Comparison of ENCODE assay signal across 2 cellular contexts in the genomic region with DNA sequence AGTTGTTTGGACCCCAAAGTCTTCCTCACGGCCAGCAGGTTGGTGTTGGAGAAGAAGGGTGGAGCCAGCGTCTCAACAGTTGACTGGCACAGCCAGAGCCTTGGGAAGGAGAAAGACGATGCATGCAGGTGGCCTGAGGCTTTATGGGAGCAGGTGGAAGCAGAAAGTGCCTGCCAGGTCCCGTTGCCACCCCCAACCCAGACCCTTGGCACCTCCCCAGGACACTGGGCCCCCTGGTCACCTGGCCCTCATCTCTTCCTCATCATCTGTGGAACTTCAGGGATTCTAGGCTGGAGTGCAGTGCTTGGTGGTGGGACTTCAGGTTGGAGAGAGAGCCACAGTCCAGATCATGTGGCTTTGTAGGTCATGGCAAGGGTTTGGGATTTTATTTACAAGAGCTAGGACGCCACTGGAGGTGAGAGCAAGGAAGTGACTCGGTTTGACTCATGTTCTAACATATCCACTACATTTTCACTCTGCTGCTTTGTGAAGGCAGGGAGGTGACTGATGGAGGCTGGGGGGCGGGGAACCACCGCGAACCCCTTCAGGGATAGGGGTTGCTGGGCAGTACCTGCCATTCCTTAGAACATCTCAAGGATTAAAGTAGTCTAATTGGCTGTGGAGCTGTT.
TF ChIP-seq lines count a peak whose summit lies in the region.

No MANE protein-coding gene starts in this region.

TF ChIP-seq in GM23338, 12 proteins besides CTCF, POLR2A, EP300 and RAD21 (continued from another document):
- TF ChIP-seq REST (IDR thresholded peaks at IDR 0.05; ENCODE audit: unreplicated experiment) (no peak), CREB1 (CRISPR knock-in tag; IDR thresholded peaks at IDR 0.05; ENCODE audit: low read depth) (no peak), ZNF331 (CRISPR knock-in tag; IDR thresholded peaks at IDR 0.05; ENCODE audit: low read depth) (no peak), NANOG (IDR thresholded peaks at IDR 0.05; ENCODE audit: borderline replicate concordance) (no peak), STAT1 (IDR thresholded peaks at IDR 0.05; ENCODE audit: unreplicated experiment) (no peak), ETS1 (IDR thresholded peaks at IDR 0.05) (no peak)
- TF ChIP-seq, protein P1, sequence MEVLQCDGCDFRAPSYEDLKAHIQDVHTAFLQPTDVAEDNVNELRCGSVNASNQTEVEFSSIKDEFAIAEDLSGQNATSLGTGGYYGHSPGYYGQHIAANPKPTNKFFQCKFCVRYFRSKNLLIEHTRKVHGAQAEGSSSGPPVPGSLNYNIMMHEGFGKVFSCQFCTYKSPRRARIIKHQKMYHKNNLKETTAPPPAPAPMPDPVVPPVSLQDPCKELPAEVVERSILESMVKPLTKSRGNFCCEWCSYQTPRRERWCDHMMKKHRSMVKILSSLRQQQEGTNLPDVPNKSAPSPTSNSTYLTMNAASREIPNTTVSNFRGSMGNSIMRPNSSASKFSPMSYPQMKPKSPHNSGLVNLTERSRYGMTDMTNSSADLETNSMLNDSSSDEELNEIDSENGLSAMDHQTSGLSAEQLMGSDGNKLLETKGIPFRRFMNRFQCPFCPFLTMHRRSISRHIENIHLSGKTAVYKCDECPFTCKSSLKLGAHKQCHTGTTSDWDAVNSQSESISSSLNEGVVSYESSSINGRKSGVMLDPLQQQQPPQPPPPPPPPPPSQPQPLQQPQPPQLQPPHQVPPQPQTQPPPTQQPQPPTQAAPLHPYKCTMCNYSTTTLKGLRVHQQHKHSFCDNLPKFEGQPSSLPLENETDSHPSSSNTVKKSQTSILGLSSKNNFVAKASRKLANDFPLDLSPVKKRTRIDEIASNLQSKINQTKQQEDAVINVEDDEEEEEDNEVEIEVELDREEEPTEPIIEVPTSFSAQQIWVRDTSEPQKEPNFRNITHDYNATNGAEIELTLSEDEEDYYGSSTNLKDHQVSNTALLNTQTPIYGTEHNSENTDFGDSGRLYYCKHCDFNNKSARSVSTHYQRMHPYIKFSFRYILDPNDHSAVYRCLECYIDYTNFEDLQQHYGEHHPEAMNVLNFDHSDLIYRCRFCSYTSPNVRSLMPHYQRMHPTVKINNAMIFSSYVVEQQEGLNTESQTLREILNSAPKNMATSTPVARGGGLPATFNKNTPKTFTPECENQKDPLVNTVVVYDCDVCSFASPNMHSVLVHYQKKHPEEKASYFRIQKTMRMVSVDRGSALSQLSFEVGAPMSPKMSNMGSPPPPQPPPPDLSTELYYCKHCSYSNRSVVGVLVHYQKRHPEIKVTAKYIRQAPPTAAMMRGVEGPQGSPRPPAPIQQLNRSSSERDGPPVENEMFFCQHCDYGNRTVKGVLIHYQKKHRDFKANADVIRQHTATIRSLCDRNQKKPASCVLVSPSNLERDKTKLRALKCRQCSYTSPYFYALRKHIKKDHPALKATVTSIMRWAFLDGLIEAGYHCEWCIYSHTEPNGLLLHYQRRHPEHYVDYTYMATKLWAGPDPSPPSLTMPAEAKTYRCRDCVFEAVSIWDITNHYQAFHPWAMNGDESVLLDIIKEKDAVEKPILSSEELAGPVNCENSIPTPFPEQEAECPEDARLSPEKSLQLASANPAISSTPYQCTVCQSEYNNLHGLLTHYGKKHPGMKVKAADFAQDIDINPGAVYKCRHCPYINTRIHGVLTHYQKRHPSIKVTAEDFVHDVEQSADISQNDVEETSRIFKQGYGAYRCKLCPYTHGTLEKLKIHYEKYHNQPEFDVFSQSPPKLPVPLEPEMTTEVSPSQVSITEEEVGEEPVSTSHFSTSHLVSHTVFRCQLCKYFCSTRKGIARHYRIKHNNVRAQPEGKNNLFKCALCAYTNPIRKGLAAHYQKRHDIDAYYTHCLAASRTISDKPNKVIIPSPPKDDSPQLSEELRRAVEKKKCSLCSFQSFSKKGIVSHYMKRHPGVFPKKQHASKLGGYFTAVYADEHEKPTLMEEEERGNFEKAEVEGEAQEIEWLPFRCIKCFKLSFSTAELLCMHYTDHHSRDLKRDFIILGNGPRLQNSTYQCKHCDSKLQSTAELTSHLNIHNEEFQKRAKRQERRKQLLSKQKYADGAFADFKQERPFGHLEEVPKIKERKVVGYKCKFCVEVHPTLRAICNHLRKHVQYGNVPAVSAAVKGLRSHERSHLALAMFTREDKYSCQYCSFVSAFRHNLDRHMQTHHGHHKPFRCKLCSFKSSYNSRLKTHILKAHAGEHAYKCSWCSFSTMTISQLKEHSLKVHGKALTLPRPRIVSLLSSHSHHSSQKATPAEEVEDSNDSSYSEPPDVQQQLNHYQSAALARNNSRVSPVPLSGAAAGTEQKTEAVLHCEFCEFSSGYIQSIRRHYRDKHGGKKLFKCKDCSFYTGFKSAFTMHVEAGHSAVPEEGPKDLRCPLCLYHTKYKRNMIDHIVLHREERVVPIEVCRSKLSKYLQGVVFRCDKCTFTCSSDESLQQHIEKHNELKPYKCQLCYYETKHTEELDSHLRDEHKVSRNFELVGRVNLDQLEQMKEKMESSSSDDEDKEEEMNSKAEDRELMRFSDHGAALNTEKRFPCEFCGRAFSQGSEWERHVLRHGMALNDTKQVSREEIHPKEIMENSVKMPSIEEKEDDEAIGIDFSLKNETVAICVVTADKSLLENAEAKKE (CRISPR knock-in tag; IDR thresholded peaks at IDR 0.05), result no peak
TF ChIP-seq in GM23338: peak in this region for 0.

TF ChIP-seq in IMR-90, 13 proteins besides CTCF, POLR2A, EP300 and RAD21 (continued from another document):
- TF ChIP-seq ELK1 (IDR thresholded peaks at IDR 0.05; ENCODE audit: borderline replicate concordance, low read depth, low read length) (no peak), RFX5 (IDR thresholded peaks at IDR 0.05; ENCODE audit: low read depth, low read length) (no peak), USF2 (IDR thresholded peaks at IDR 0.05; ENCODE audit: low read depth, low read length) (no peak)
TF ChIP-seq in IMR-90: peak in this region for 0.
